In the genomic region with DNA sequence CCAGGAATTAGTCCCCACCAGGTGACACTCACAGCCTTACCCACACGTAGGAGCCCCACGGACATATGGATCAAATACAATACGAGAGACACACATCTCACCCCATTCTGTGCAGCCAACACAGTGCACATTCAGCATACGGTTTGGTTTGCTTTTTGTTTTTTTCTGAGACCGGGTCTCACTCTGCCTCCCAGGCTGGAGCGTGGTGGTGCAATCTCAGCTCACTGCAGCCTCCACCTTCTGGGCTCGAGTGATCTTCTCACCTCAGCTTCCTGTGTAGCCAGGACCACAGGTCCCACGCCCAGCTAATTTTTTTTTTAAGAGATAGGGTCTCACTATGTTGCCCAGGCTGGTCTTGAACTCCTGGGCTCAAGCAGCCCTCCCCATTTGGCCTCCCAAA, we compare ENCODE assay signal across 8 cellular contexts.
DNase-seq lines count a peak whose midpoint lies in the region; ATAC-seq and TF ChIP-seq lines count a peak whose summit lies in the region.
"Not testable (repeated sequence)": the region's sequence is repeated elsewhere in the genome, so short reads cannot be mapped to it uniquely, and the experiment has no call there.

No MANE protein-coding gene starts in this region.

- not testable (repeated sequence) for H3K4me1 ChIP-seq in CD4-positive, CD25-positive, alpha-beta regulatory T cell (ENCODE audit: control insufficient read depth, insufficient read depth, low read length, poor library complexity, severe bottlenecking); CD8-positive, alpha-beta T cell (ENCODE audit: insufficient read depth, low read length)

- DNase-seq in CD4-positive, CD25-positive, alpha-beta regulatory T cell; CD8-positive, alpha-beta T cell; T-cell; activated CD4-positive, alpha-beta T cell treated with anti-CD3 and anti-CD28 coated beads for 36 hours; activated CD8-positive, alpha-beta memory T cell treated with anti-CD3 and anti-CD28 coated beads, Interleukin-2, amount 10 ng/mL, durations not matched to agents 7 days and 5 days; effector memory CD8-positive, alpha-beta T cell; natural killer cell; stimulated activated naive CD8-positive, alpha-beta T cell treated with anti-CD3 and anti-CD28 coated beads, Interleukin-15, amount 100 ng/mL, for 72 hours: not testable (repeated sequence)

- intact Hi-C loops in CD8-positive, alpha-beta T cell (cut with DNase I, micrococcal nuclease); activated CD4-positive, alpha-beta T cell treated with anti-CD3 and anti-CD28 coated beads for 36 hours (cut with DNase I, micrococcal nuclease); natural killer cell (cut with micrococcal nuclease): not testable (repeated sequence)

- TF ChIP-seq CTCF in CD8-positive, alpha-beta T cell (IDR thresholded peaks at IDR 0.05); natural killer cell (IDR thresholded peaks at IDR 0.05): not testable (repeated sequence)

- not testable (repeated sequence) for H3K4me3 Mint-ChIP-seq in CD4-positive, CD25-positive, alpha-beta regulatory T cell; CD8-positive, alpha-beta T cell; T-cell; activated CD4-positive, alpha-beta T cell treated with anti-CD3 and anti-CD28 coated beads for 36 hours; activated CD8-positive, alpha-beta memory T cell treated with anti-CD3 and anti-CD28 coated beads, Interleukin-2, amount 10 ng/mL, durations not matched to agents 7 days and 5 days; effector memory CD8-positive, alpha-beta T cell; natural killer cell; stimulated activated naive CD8-positive, alpha-beta T cell treated with anti-CD3 and anti-CD28 coated beads, Interleukin-15, amount 100 ng/mL, for 72 hours

- not testable (repeated sequence) for H3K36me3 Mint-ChIP-seq in CD4-positive, CD25-positive, alpha-beta regulatory T cell; CD8-positive, alpha-beta T cell; T-cell; activated CD4-positive, alpha-beta T cell treated with anti-CD3 and anti-CD28 coated beads for 36 hours (ENCODE audit: low read depth); activated CD8-positive, alpha-beta memory T cell treated with anti-CD3 and anti-CD28 coated beads, Interleukin-2, amount 10 ng/mL, durations not matched to agents 7 days and 5 days; effector memory CD8-positive, alpha-beta T cell (ENCODE audit: insufficient read depth); natural killer cell

- not testable (repeated sequence) for H3K9me3 ChIP-seq in CD4-positive, CD25-positive, alpha-beta regulatory T cell (ENCODE audit: control insufficient read depth in 2 of 2, low read length in 2 of 2); CD8-positive, alpha-beta T cell (ENCODE audit: low read length)

- CTCF ChIA-PET in CD8-positive, alpha-beta T cell (lab: Charles Lee); T-cell (lab: Charles Lee); activated CD4-positive, alpha-beta T cell treated with anti-CD3 and anti-CD28 coated beads for 36 hours (lab: Charles Lee); activated CD8-positive, alpha-beta memory T cell treated with anti-CD3 and anti-CD28 coated beads, Interleukin-2, amount 10 ng/mL, durations not matched to agents 7 days and 5 days (lab: Charles Lee): not testable (repeated sequence)

- not testable (repeated sequence) for H3K4me1 Mint-ChIP-seq in CD4-positive, CD25-positive, alpha-beta regulatory T cell; CD8-positive, alpha-beta T cell (ENCODE audit: low read depth); T-cell; activated CD4-positive, alpha-beta T cell treated with anti-CD3 and anti-CD28 coated beads for 36 hours; activated CD8-positive, alpha-beta memory T cell treated with anti-CD3 and anti-CD28 coated beads, Interleukin-2, amount 10 ng/mL, durations not matched to agents 7 days and 5 days; effector memory CD8-positive, alpha-beta T cell (ENCODE audit: low read depth in 2 of 2); natural killer cell; stimulated activated naive CD8-positive, alpha-beta T cell treated with anti-CD3 and anti-CD28 coated beads, Interleukin-15, amount 100 ng/mL, for 72 hours

- not testable (repeated sequence) for H3K27me3 Mint-ChIP-seq in CD4-positive, CD25-positive, alpha-beta regulatory T cell; CD8-positive, alpha-beta T cell (ENCODE audit: low read depth); T-cell; activated CD4-positive, alpha-beta T cell treated with anti-CD3 and anti-CD28 coated beads for 36 hours; activated CD8-positive, alpha-beta memory T cell treated with anti-CD3 and anti-CD28 coated beads, Interleukin-2, amount 10 ng/mL, durations not matched to agents 7 days and 5 days; effector memory CD8-positive, alpha-beta T cell; natural killer cell (ENCODE audit: low read depth in 2 of 2); stimulated activated naive CD8-positive, alpha-beta T cell treated with anti-CD3 and anti-CD28 coated beads, Interleukin-15, amount 100 ng/mL, for 72 hours

- not testable (repeated sequence) for H3K27ac Mint-ChIP-seq in CD4-positive, CD25-positive, alpha-beta regulatory T cell; CD8-positive, alpha-beta T cell; T-cell; activated CD4-positive, alpha-beta T cell treated with anti-CD3 and anti-CD28 coated beads for 36 hours; activated CD8-positive, alpha-beta memory T cell treated with anti-CD3 and anti-CD28 coated beads, Interleukin-2, amount 10 ng/mL, durations not matched to agents 7 days and 5 days; effector memory CD8-positive, alpha-beta T cell; natural killer cell; stimulated activated naive CD8-positive, alpha-beta T cell treated with anti-CD3 and anti-CD28 coated beads, Interleukin-15, amount 100 ng/mL, for 72 hours

- ATAC-seq in CD4-positive, CD25-positive, alpha-beta regulatory T cell (ENCODE audit: low read depth in 2 of 2): peak; percentile 56 to 61
- ATAC-seq in CD8-positive, alpha-beta T cell: peak; percentile 48
- ATAC-seq in T-cell (replicated peaks in 1 of 4) (peak; percentile 64 to 83 (median 78)), natural killer cell (peak; percentile 39 to 69 (median 67))
- ATAC-seq in activated CD4-positive, alpha-beta T cell treated with anti-CD3 and anti-CD28 coated beads for 36 hours: peak; percentile 60
- peak; percentile 47 for ATAC-seq in activated CD8-positive, alpha-beta memory T cell treated with anti-CD3 and anti-CD28 coated beads, Interleukin-2, amount 10 ng/mL, durations not matched to agents 7 days and 5 days
- ATAC-seq in effector memory CD8-positive, alpha-beta T cell (replicated peaks): peak; percentile 63
- peak; percentile 43 for ATAC-seq in stimulated activated naive CD8-positive, alpha-beta T cell treated with anti-CD3 and anti-CD28 coated beads, Interleukin-15, amount 100 ng/mL, for 72 hours

- not testable (repeated sequence) for H3K4me3 ChIP-seq in CD4-positive, CD25-positive, alpha-beta regulatory T cell (ENCODE audit: low read depth, low read length); CD8-positive, alpha-beta T cell (ENCODE audit: low read depth, low read length)

- POLR2A ChIA-PET in CD8-positive, alpha-beta T cell (lab: Charles Lee); T-cell (lab: Charles Lee); activated CD4-positive, alpha-beta T cell treated with anti-CD3 and anti-CD28 coated beads for 36 hours (lab: Charles Lee): not testable (repeated sequence)

- H3K27ac ChIP-seq in CD4-positive, CD25-positive, alpha-beta regulatory T cell (ENCODE audit: insufficient read depth, low read length, poor library complexity, severe bottlenecking); CD8-positive, alpha-beta T cell (ENCODE audit: low read depth, low read length): not testable (repeated sequence)

- not testable (repeated sequence) for H3K27me3 ChIP-seq in CD4-positive, CD25-positive, alpha-beta regulatory T cell (ENCODE audit: control insufficient read depth, insufficient read depth, low read length); CD8-positive, alpha-beta T cell (ENCODE audit: insufficient read depth, low read length)

- H3K9me3 Mint-ChIP-seq in CD4-positive, CD25-positive, alpha-beta regulatory T cell; CD8-positive, alpha-beta T cell; T-cell; activated CD4-positive, alpha-beta T cell treated with anti-CD3 and anti-CD28 coated beads for 36 hours (ENCODE audit: low read depth); activated CD8-positive, alpha-beta memory T cell treated with anti-CD3 and anti-CD28 coated beads, Interleukin-2, amount 10 ng/mL, durations not matched to agents 7 days and 5 days (ENCODE audit: low read depth); effector memory CD8-positive, alpha-beta T cell; natural killer cell; stimulated activated naive CD8-positive, alpha-beta T cell treated with anti-CD3 and anti-CD28 coated beads, Interleukin-15, amount 100 ng/mL, for 72 hours: not testable (repeated sequence)

- not testable (repeated sequence) for H3K36me3 ChIP-seq in CD4-positive, CD25-positive, alpha-beta regulatory T cell (ENCODE audit: control insufficient read depth, insufficient read depth, low read length); CD8-positive, alpha-beta T cell (ENCODE audit: insufficient read depth, low read length)
